9 cellular contexts compared by ENCODE assay signal in genomic region chr6:116405147-116405546, GRCh38. TPM values are rescaled to one million over a fixed set of nuclear protein-coding genes. Genes with fewer than 3 reads are reported as not detected.
DNase-seq lines count a peak whose midpoint lies in the region; ATAC-seq lines count a peak whose summit lies in the region.
"Had no signal": no experiment of that assay in that cellular context is flagged by ENCODE, and none has a peak within 500 bp of the region (broad histone marks: within the 10 kb centered on the region; RNA-seq: fewer than 3 reads in every experiment).

No MANE protein-coding gene starts in this region.

- H3K36me3 ChIP-seq in SK-N-MC (ENCODE audit: insufficient read depth, low read length) (no peaks in the 10 kb centered on the region), muscle layer of duodenum (ENCODE audit: control insufficient read depth in 1 of 2, insufficient read depth in 2 of 2, low read length in 2 of 2) (no peaks in the 10 kb centered on the region), mesendoderm (ENCODE audit: control insufficient read depth, insufficient read depth, low read length) (no peaks in the 10 kb centered on the region)
- H3K36me3 ChIP-seq: upper lobe of left lung had no signal

- H3K27me3 ChIP-seq in muscle layer of duodenum (ENCODE audit: low read depth, low read length): no peaks in the 10 kb centered on the region
- no peaks in the 10 kb centered on the region for H3K27me3 ChIP-seq in mesendoderm (ENCODE audit: insufficient read depth, low read length, poor library complexity)
- H3K27me3 ChIP-seq: upper lobe of left lung had no signal

- no peak overlapping the region for H2AK5ac ChIP-seq in mesendoderm (ENCODE audit: low read length)

- H4K8ac ChIP-seq in mesendoderm (ENCODE audit: low read depth, low read length): no peak overlapping the region

- no peak overlapping the region for H3K23ac ChIP-seq in mesendoderm (ENCODE audit: low read length)

- no peak overlapping the region for H3K56ac ChIP-seq in mesendoderm (ENCODE audit: low read length)

- no peak overlapping the region for H2BK120ac ChIP-seq in mesendoderm (ENCODE audit: low read depth, low read length)

- H2BK15ac ChIP-seq in mesendoderm (replicated peaks; ENCODE audit: low read depth): no peak overlapping the region

- in situ Hi-C loops in KBM-7 (cut with MboI; ENCODE audit: low pct_unique_long_range_greater_than_20kb, low sequenced_read_pairs): no loop called here

- H3K79me2 ChIP-seq in mesendoderm (ENCODE audit: control insufficient read depth, insufficient read depth, low read length): peaks cover 12% of the 10 kb centered on the region

- ATAC-seq in GM18858 (IDR thresholded peaks at IDR 0.05; ENCODE audit: unreplicated experiment): peak; percentile 53
- ATAC-seq in HG02840 (IDR thresholded peaks at IDR 0.05; ENCODE audit: low FRiP score, unreplicated experiment): peak; percentile 70

- no peak overlapping the region for H3K4ac ChIP-seq in mesendoderm (ENCODE audit: low read depth, low read length)

- peak overlapping the region; percentile 37; the same call in 1 of the 2 replicates for H3K4me3 ChIP-seq in SK-N-MC
- H3K4me3 ChIP-seq in muscle layer of duodenum (ENCODE audit: low read depth in 1 of 2, low read length in 2 of 2): peak overlapping the region in 1 of 2 donors; percentile 9
- H3K4me3 ChIP-seq in mesendoderm (ENCODE audit: low read length): no peak overlapping the region
- H3K4me3 ChIP-seq: upper lobe of left lung had no signal

- H3K9me3 ChIP-seq in SK-N-MC (ENCODE audit: low read depth, low read length): no peaks in the 10 kb centered on the region
- no peaks in the 10 kb centered on the region for H3K9me3 ChIP-seq in muscle layer of duodenum (ENCODE audit: control insufficient read depth in 1 of 2, low read length in 2 of 2)
- H3K9me3 ChIP-seq: upper lobe of left lung had no signal

- no peak overlapping the region for H4K5ac ChIP-seq in mesendoderm (ENCODE audit: low read length)

- H3K4me1 ChIP-seq in muscle layer of duodenum (ENCODE audit: control insufficient read depth in 1 of 2, insufficient read depth in 2 of 2, low read length in 2 of 2) (peaks cover 9 to 14% of the 10 kb centered on the region in 2 donors), mesendoderm (ENCODE audit: control insufficient read depth, low read depth, low read length) (no peaks in the 10 kb centered on the region)

- no peak overlapping the region for H3K18ac ChIP-seq in mesendoderm (ENCODE audit: low read length)

- H3K4me2 ChIP-seq in mesendoderm (ENCODE audit: low read length): no peak overlapping the region

- peaks cover 11% of the 10 kb centered on the region for H3K79me1 ChIP-seq in mesendoderm (ENCODE audit: low read length)

- H3K9ac ChIP-seq in SK-N-MC (ENCODE audit: insufficient read length): no peak overlapping the region
- no peak overlapping the region for H3K9ac ChIP-seq in mesendoderm (ENCODE audit: low read length)

- H3K27ac ChIP-seq in SK-N-MC: peak overlapping the region; percentile 68
- peak overlapping the region; percentile 47 for H3K27ac ChIP-seq in muscle layer of duodenum (ENCODE audit: low read length)
- H3K27ac ChIP-seq in mesendoderm (ENCODE audit: low read depth, low read length): no peak overlapping the region

- no peak overlapping the region for H2BK5ac ChIP-seq in mesendoderm (ENCODE audit: low read length)

- no CpG with 5 or more reads among the region's 5 CpGs for WGBS in mesendoderm (ENCODE audit: extremely low coverage, insufficient coverage, low lambda C conversion rate)

- DNase-seq in SK-N-MC (ENCODE audit: low read depth, low spot score) (no peak), mesendoderm (no peak), NCI-H446 treated with DMSO at 0.1 percent for 48 hours (lab: John Stamatoyannopoulos, UW) (no peak), KBM-7 (no peak), cerebellar cortex (ENCODE audit: low spot score) (no peak)
- DNase-seq: upper lobe of left lung had no signal

RNA-seq across cellular contexts. Expression of gene DSE, which starts 34.4 kb away (rescaled TPM):
- 24.8 TPM for polyA plus RNA-seq in mesendoderm (2013, experiment 1 of 2)
- 25.2 TPM for polyA plus RNA-seq in mesendoderm (2013, experiment 2 of 2)

RNA-seq across cellular contexts. Expression of gene CALHM6, which starts 56.0 kb away (rescaled TPM):
- polyA plus RNA-seq in mesendoderm (2013, experiment 1 of 2): 2.0 TPM
- polyA plus RNA-seq in mesendoderm (2013, experiment 2 of 2): 1.8 TPM
